In the genomic region with DNA sequence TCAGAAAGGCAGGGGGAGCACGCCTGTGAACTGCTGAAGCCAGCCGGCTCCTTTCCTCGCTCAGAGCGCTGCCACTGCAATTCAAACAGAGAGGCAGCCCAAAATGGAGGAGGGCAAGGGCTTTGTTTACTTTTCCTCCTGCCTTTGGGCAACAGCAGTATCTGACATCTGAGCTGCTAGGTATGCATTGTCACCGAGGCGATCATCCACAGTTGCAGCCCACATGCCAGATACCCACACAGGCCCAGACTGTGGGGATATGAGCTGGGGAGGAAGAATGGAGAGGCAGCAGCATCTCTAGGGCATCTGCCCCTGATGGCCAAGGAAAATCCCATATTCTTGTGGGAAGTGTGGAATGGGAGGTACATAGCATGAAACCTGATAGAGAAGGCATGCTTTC, we compare ENCODE assay signal across 23 cellular contexts.
"Had no signal": no experiment of that assay in that cellular context is flagged by ENCODE, and none has a peak within 500 bp of the region (broad histone marks: within the 10 kb centered on the region; RNA-seq: fewer than 3 reads in every experiment).

No MANE protein-coding gene starts in this region.

- H3K9me3 Mint-ChIP-seq: activated T-helper 1 cell treated with anti-CD3 and anti-CD28 coated beads, Interleukin-12 subunit alpha, Interleukin-12 subunit beta, Interleukin-2, Interleukin-4 antibody, amounts not matched to agents 30 ng/mL and 10 ng/mL and 1 ng/mL, durations not matched to agents 14 hours and 24 hours and 36 hours had no signal

- H3K27ac ChIP-seq: body of pancreas, cardiac muscle cell, left ventricle myocardium inferior, thoracic aorta, upper lobe of left lung had no signal

- H3K27me3 Mint-ChIP-seq: activated B cell treated with CpG ODN at 0.5 μM for 24 hours had no signal

- DNase-seq: activated B cell treated with CpG ODN at 0.5 μM for 24 hours; activated CD4-positive, alpha-beta T cell treated with anti-CD3 and anti-CD28 coated beads for 4 hours; activated CD8-positive, alpha-beta T cell treated with anti-CD3 and anti-CD28 coated beads, Interleukin-2, amount 10 ng/mL, durations not matched to agents 7 days and 5 days; activated gamma-delta T cell; activated naive CD4-positive, alpha-beta T cell treated with anti-CD3 and anti-CD28 coated beads, Interleukin-2, amount 50 U/mL, for 16 hours; anterior cingulate cortex; body of pancreas; cortex of kidney; foreskin fibroblast; left ventricle myocardium inferior; mammary epithelial cell; retina; stimulated activated CD4-positive, alpha-beta T cell treated with anti-CD3 and anti-CD28 coated beads, Interleukin-2, amount 100 ng/mL, for 48 hours; stimulated activated CD8-positive, alpha-beta memory T cell treated with anti-CD3 and anti-CD28 coated beads, Interleukin-4, amount 100 ng/mL, for 48 hours; stimulated activated naive B cell treated with anti-CD40 and anti-IgM and Interleukin-4, amounts not matched to agents 10 μg/mL and 1 μg/mL and 100 μg/mL, for 72 hours; SW 1271; T-helper 17 cell; upper lobe of left lung had no signal

- H3K4me3 ChIP-seq: body of pancreas, cardiac muscle cell, left ventricle myocardium inferior, thoracic aorta, upper lobe of left lung had no signal

- H3K36me3 Mint-ChIP-seq: stimulated activated naive B cell treated with anti-CD40 and anti-IgM and Interleukin-4, amounts not matched to agents 10 μg/mL and 1 μg/mL and 100 μg/mL, for 72 hours had no signal

- H3K36me3 ChIP-seq: cardiac muscle cell, left ventricle myocardium inferior, thoracic aorta, upper lobe of left lung had no signal

- H3K4me3 Mint-ChIP-seq: activated B cell treated with CpG ODN at 0.5 μM for 24 hours; activated CD8-positive, alpha-beta T cell treated with anti-CD3 and anti-CD28 coated beads, Interleukin-2, amount 10 ng/mL, durations not matched to agents 7 days and 5 days; activated T-helper 1 cell treated with anti-CD3 and anti-CD28 coated beads, Interleukin-12 subunit alpha, Interleukin-12 subunit beta, Interleukin-2, Interleukin-4 antibody, amounts not matched to agents 30 ng/mL and 10 ng/mL and 1 ng/mL, durations not matched to agents 14 hours and 24 hours and 36 hours; nephron; stimulated activated naive B cell treated with anti-CD40 and anti-IgM and Interleukin-4, amounts not matched to agents 10 μg/mL and 1 μg/mL and 100 μg/mL, for 72 hours; T-helper 17 cell had no signal

- H3K27ac Mint-ChIP-seq: activated B cell treated with CpG ODN at 0.5 μM for 24 hours; activated CD8-positive, alpha-beta T cell treated with anti-CD3 and anti-CD28 coated beads, Interleukin-2, amount 10 ng/mL, durations not matched to agents 7 days and 5 days; activated T-helper 1 cell treated with anti-CD3 and anti-CD28 coated beads, Interleukin-12 subunit alpha, Interleukin-12 subunit beta, Interleukin-2, Interleukin-4 antibody, amounts not matched to agents 30 ng/mL and 10 ng/mL and 1 ng/mL, durations not matched to agents 14 hours and 24 hours and 36 hours; nephron; progenitor cell of endocrine pancreas; stimulated activated naive B cell treated with anti-CD40 and anti-IgM and Interleukin-4, amounts not matched to agents 10 μg/mL and 1 μg/mL and 100 μg/mL, for 72 hours; T-helper 17 cell had no signal

- H3K9me3 ChIP-seq: body of pancreas, thoracic aorta, upper lobe of left lung had no signal

- H3K4me1 Mint-ChIP-seq: activated B cell treated with CpG ODN at 0.5 μM for 24 hours; nephron; stimulated activated naive B cell treated with anti-CD40 and anti-IgM and Interleukin-4, amounts not matched to agents 10 μg/mL and 1 μg/mL and 100 μg/mL, for 72 hours; T-helper 17 cell had no signal

- H3K27me3 ChIP-seq: body of pancreas, cardiac muscle cell, upper lobe of left lung had no signal

- H3K4me1 ChIP-seq: body of pancreas, left ventricle myocardium inferior, upper lobe of left lung had no signal

- ATAC-seq: activated CD8-positive, alpha-beta T cell treated with anti-CD3 and anti-CD28 coated beads, Interleukin-2, amount 10 ng/mL, durations not matched to agents 7 days and 5 days; body of pancreas; stimulated activated naive B cell treated with anti-CD40 and anti-IgM and Interleukin-4, amounts not matched to agents 10 μg/mL and 1 μg/mL and 100 μg/mL, for 72 hours; T-helper 17 cell had no signal
